14 cellular contexts compared by ENCODE assay signal in genomic region chr2:84160461-84160860, GRCh38.
DNase-seq lines count a peak whose midpoint lies in the region; FAIRE-seq and TF ChIP-seq lines count a peak whose summit lies in the region.
"Had no signal": no experiment of that assay in that cellular context is flagged by ENCODE, and none has a peak within 500 bp of the region (broad histone marks: within the 10 kb centered on the region; RNA-seq: fewer than 3 reads in every experiment).

No MANE protein-coding gene starts in this region.

- FAIRE-seq in H54 (lab: Jason Lieb, UNC) = no peak
- FAIRE-seq: H1 had no signal

- no peak for TF ChIP-seq POLR2A in H54 (IDR thresholded peaks at IDR 0.05; ENCODE audit: low read depth, low read length)

- peak; percentile 28 for DNase-seq in COLO668 (lab: John Stamatoyannopoulos, UW; ENCODE audit: unreplicated experiment)
- peak; percentile 72 for DNase-seq in DMS53 (lab: John Stamatoyannopoulos, UW)
- DNase-seq in NCI-H2029 treated with DMSO at 0.1 percent for 48 hours (lab: John Stamatoyannopoulos, UW) = peak; percentile 56
- peak; percentile 78 for DNase-seq in NCI-H748 treated with DMSO at 0.1 percent for 48 hours (lab: John Stamatoyannopoulos, UW)
- DNase-seq in SW 1271 (lab: John Stamatoyannopoulos, UW) = no peak
- no peak for DNase-seq in cerebellum (ENCODE audit: low spot score)
- no peak for DNase-seq in H54 (ENCODE audit: insufficient read length, low spot score)
- DNase-seq: ACHN, AML-193, NCI-H187, NCI-H526 treated with DMSO at 0.1 percent for 48 hours, T-cell, T-helper 9 cell had no signal

Comparison
In these comparisons a context has a peak if more than half of its experiments do, and no peak if none do; other contexts are left out.
1. DNase-seq: peak in COLO668 (single experiment), DMS53 (single experiment), NCI-H2029 treated with DMSO at 0.1 percent for 48 hours (single experiment) and NCI-H748 treated with DMSO at 0.1 percent for 48 hours (single experiment); none in SW 1271 (0 of 2), cerebellum (single experiment) and H54 (single experiment).